Comparison of ENCODE assay signal across 16 cellular contexts in the genomic region with DNA sequence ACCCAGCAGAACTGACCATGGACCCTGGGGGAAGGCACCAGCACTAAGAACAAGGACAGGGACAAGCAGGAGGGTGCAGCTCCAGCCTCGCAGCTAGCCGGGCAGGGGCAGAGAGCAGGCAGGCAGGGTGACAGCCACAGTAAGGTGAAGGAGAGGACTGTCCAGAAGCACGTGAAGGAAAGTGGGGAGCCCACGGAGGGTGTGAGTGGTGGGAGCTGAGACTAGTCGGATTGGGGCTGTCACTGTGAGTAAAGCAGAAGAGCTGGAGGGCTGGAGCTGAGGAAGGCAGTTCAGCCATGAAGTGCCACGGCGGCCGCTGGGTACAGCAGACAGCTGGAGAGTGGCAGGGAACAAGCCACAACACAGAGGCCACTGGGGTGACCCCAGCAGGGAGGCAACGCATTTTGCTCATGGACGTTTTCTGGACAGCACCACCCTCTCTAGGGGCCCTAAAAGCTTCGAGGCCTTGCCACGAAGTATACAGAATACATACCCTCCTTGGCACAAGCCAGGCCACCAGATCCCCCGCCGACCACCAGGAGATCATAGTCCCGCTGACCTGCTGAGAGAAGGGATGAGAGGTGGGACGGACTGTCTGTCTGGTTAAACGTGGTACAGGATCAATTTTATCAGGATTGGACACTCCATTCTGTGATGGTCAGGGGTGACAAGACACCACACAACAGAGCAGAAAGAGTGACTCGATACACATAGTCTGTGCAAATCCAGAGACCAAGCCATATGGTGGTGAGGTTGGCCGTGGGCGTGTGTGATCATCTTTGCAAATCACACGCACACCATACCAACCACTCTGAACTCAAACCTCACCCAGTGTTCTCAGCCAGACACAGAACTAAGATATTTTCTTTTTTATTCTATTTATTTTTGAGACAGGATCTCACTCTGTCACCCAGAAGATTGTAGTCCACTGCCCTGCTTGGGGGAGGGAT. TPM values are rescaled to one million over a fixed set of nuclear protein-coding genes. Genes with fewer than 3 reads are reported as not detected.
DNase-seq lines count a peak whose midpoint lies in the region; ATAC-seq and TF ChIP-seq lines count a peak whose summit lies in the region.
"Had no signal": no experiment of that assay in that cellular context is flagged by ENCODE, and none has a peak within 500 bp of the region (broad histone marks: within the 10 kb centered on the region; RNA-seq: fewer than 3 reads in every experiment).

No MANE protein-coding gene starts in this region.

- TF ChIP-seq CTCF in activated CD8-positive, alpha-beta T cell treated with anti-CD3 and anti-CD28 coated beads for 36 hours (IDR thresholded peaks at IDR 0.05): no peak

- peaks cover 6% of the 10 kb centered on the region for H3K4me1 Mint-ChIP-seq in activated CD8-positive, alpha-beta T cell treated with anti-CD3 and anti-CD28 coated beads for 36 hours (ENCODE audit: low read depth)
- no peaks in the 10 kb centered on the region for H3K4me1 Mint-ChIP-seq in activated CD8-positive, alpha-beta T cell treated with anti-CD3 and anti-CD28 coated beads, Interleukin-2, amount 10 ng/mL, durations not matched to agents 7 days and 5 days (ENCODE audit: low read depth)
- H3K4me1 Mint-ChIP-seq in activated T-helper 17 cell treated with anti-CD3 and anti-CD28 coated beads, Interleukin-2, amount 50 U/mL, for 72 hours: peaks cover 4% of the 10 kb centered on the region
- H3K4me1 Mint-ChIP-seq in activated naive CD4-positive, alpha-beta T cell treated with anti-CD3 and anti-CD28 coated beads for 36 hours (ENCODE audit: low read depth): no peaks in the 10 kb centered on the region
- H3K4me1 Mint-ChIP-seq: GM23338, IgD-negative memory B cell had no signal

- no peaks in the 10 kb centered on the region for H3K27me3 Mint-ChIP-seq in activated CD8-positive, alpha-beta T cell treated with anti-CD3 and anti-CD28 coated beads for 36 hours
- no peaks in the 10 kb centered on the region for H3K27me3 Mint-ChIP-seq in activated CD8-positive, alpha-beta T cell treated with anti-CD3 and anti-CD28 coated beads, Interleukin-2, amount 10 ng/mL, durations not matched to agents 7 days and 5 days (ENCODE audit: low read depth)
- H3K27me3 Mint-ChIP-seq in activated T-helper 17 cell treated with anti-CD3 and anti-CD28 coated beads, Interleukin-2, amount 50 U/mL, for 72 hours: no peaks in the 10 kb centered on the region
- H3K27me3 Mint-ChIP-seq in activated naive CD4-positive, alpha-beta T cell treated with anti-CD3 and anti-CD28 coated beads for 36 hours (ENCODE audit: low read depth): no peaks in the 10 kb centered on the region
- H3K27me3 Mint-ChIP-seq: IgD-negative memory B cell had no signal

- POLR2A ChIA-PET in activated CD8-positive, alpha-beta T cell treated with anti-CD3 and anti-CD28 coated beads for 36 hours (lab: Charles Lee): interaction anchor here (1.1 to 1.3 kb wide), 2 partner anchors 10 to 12 kb away, joined by 3 to 4 read pairs; no protein-coding TSS in a partner anchor
- POLR2A ChIA-PET in activated CD8-positive, alpha-beta T cell treated with anti-CD3 and anti-CD28 coated beads, Interleukin-2, amount 10 ng/mL, durations not matched to agents 7 days and 5 days (lab: Charles Lee): interaction anchor here (0.8 kb wide), 1 partner anchor 313 kb away, joined by 3 read pairs; no protein-coding TSS in a partner anchor

- DNase-seq in activated CD8-positive, alpha-beta T cell treated with anti-CD3 and anti-CD28 coated beads for 36 hours: peak; percentile 51
- no peak for DNase-seq in activated CD8-positive, alpha-beta T cell treated with anti-CD3 and anti-CD28 coated beads, Interleukin-2, amount 10 ng/mL, durations not matched to agents 7 days and 5 days
- peak; percentile 4 for DNase-seq in iPS-NIHi7 (ENCODE audit: extremely low spot score)
- DNase-seq in superior temporal gyrus (ENCODE audit: extremely low spot score): peak; percentile 26
- DNase-seq in NCI-H1417 (lab: John Stamatoyannopoulos, UW): no peak
- no peak for DNase-seq in activated naive CD4-positive, alpha-beta T cell treated with anti-CD3 and anti-CD28 coated beads for 36 hours
- DNase-seq: DND-41, NCI-H1436, NCI-H2029 treated with DMSO at 0.1 percent for 48 hours, NCI-H510A, NCI-H774, PC-3 had no signal

- intact Hi-C loops in activated CD8-positive, alpha-beta T cell treated with anti-CD3 and anti-CD28 coated beads for 36 hours (cut with micrococcal nuclease): no loop called here
- intact Hi-C loops in activated naive CD4-positive, alpha-beta T cell treated with anti-CD3 and anti-CD28 coated beads for 36 hours (cut with micrococcal nuclease): no loop called here

- CTCF ChIA-PET in activated CD8-positive, alpha-beta T cell treated with anti-CD3 and anti-CD28 coated beads for 36 hours (lab: Charles Lee): interaction anchor here (1.0 kb wide), 1 partner anchor 22 kb away, joined by 3 read pairs; no protein-coding TSS in a partner anchor
- CTCF ChIA-PET in activated CD8-positive, alpha-beta T cell treated with anti-CD3 and anti-CD28 coated beads, Interleukin-2, amount 10 ng/mL, durations not matched to agents 7 days and 5 days (lab: Charles Lee): no interaction called here
- CTCF ChIA-PET in activated naive CD4-positive, alpha-beta T cell treated with anti-CD3 and anti-CD28 coated beads for 36 hours (lab: Charles Lee): interaction anchor here (0.5 to 1.2 kb wide), 2 partner anchors 17 to 78 kb away, joined by 3 read pairs; no protein-coding TSS in a partner anchor

- H3K27ac Mint-ChIP-seq in activated CD8-positive, alpha-beta T cell treated with anti-CD3 and anti-CD28 coated beads for 36 hours: no peak overlapping the region
- no peak overlapping the region for H3K27ac Mint-ChIP-seq in activated CD8-positive, alpha-beta T cell treated with anti-CD3 and anti-CD28 coated beads, Interleukin-2, amount 10 ng/mL, durations not matched to agents 7 days and 5 days
- H3K27ac Mint-ChIP-seq in activated T-helper 17 cell treated with anti-CD3 and anti-CD28 coated beads, Interleukin-2, amount 50 U/mL, for 72 hours: no peak overlapping the region
- no peak overlapping the region for H3K27ac Mint-ChIP-seq in activated naive CD4-positive, alpha-beta T cell treated with anti-CD3 and anti-CD28 coated beads for 36 hours
- H3K27ac Mint-ChIP-seq: GM23338 had no signal

- H3K36me3 Mint-ChIP-seq in activated CD8-positive, alpha-beta T cell treated with anti-CD3 and anti-CD28 coated beads for 36 hours (ENCODE audit: low read depth): peaks cover 7% of the 10 kb centered on the region
- peaks cover 7% of the 10 kb centered on the region for H3K36me3 Mint-ChIP-seq in activated CD8-positive, alpha-beta T cell treated with anti-CD3 and anti-CD28 coated beads, Interleukin-2, amount 10 ng/mL, durations not matched to agents 7 days and 5 days (ENCODE audit: low read depth)
- peaks cover 4% of the 10 kb centered on the region for H3K36me3 Mint-ChIP-seq in activated T-helper 17 cell treated with anti-CD3 and anti-CD28 coated beads, Interleukin-2, amount 50 U/mL, for 72 hours (ENCODE audit: low read depth)
- peaks cover 13% of the 10 kb centered on the region for H3K36me3 Mint-ChIP-seq in activated naive CD4-positive, alpha-beta T cell treated with anti-CD3 and anti-CD28 coated beads for 36 hours (ENCODE audit: low read depth)

- peaks cover 7% of the 10 kb centered on the region for H3K9me3 Mint-ChIP-seq in activated CD8-positive, alpha-beta T cell treated with anti-CD3 and anti-CD28 coated beads for 36 hours
- peaks cover 3% of the 10 kb centered on the region for H3K9me3 Mint-ChIP-seq in activated CD8-positive, alpha-beta T cell treated with anti-CD3 and anti-CD28 coated beads, Interleukin-2, amount 10 ng/mL, durations not matched to agents 7 days and 5 days (ENCODE audit: insufficient read depth)
- H3K9me3 Mint-ChIP-seq in activated T-helper 17 cell treated with anti-CD3 and anti-CD28 coated beads, Interleukin-2, amount 50 U/mL, for 72 hours: no peaks in the 10 kb centered on the region
- peaks cover 7% of the 10 kb centered on the region for H3K9me3 Mint-ChIP-seq in activated naive CD4-positive, alpha-beta T cell treated with anti-CD3 and anti-CD28 coated beads for 36 hours

- peak; percentile 45 for ATAC-seq in activated CD8-positive, alpha-beta T cell treated with anti-CD3 and anti-CD28 coated beads for 36 hours
- no peak for ATAC-seq in activated CD8-positive, alpha-beta T cell treated with anti-CD3 and anti-CD28 coated beads, Interleukin-2, amount 10 ng/mL, durations not matched to agents 7 days and 5 days
- peak; percentile 71 for ATAC-seq in activated T-helper 17 cell treated with anti-CD3 and anti-CD28 coated beads, Interleukin-2, amount 50 U/mL, for 72 hours (replicated peaks)
- ATAC-seq: GM23338, HCT116, PC-3 had no signal

- no peak overlapping the region for H3K4me3 Mint-ChIP-seq in activated CD8-positive, alpha-beta T cell treated with anti-CD3 and anti-CD28 coated beads for 36 hours
- no peak overlapping the region for H3K4me3 Mint-ChIP-seq in activated CD8-positive, alpha-beta T cell treated with anti-CD3 and anti-CD28 coated beads, Interleukin-2, amount 10 ng/mL, durations not matched to agents 7 days and 5 days
- H3K4me3 Mint-ChIP-seq in activated T-helper 17 cell treated with anti-CD3 and anti-CD28 coated beads, Interleukin-2, amount 50 U/mL, for 72 hours: no peak overlapping the region
- no peak overlapping the region for H3K4me3 Mint-ChIP-seq in activated naive CD4-positive, alpha-beta T cell treated with anti-CD3 and anti-CD28 coated beads for 36 hours
- H3K4me3 Mint-ChIP-seq: GM23338, IgD-negative memory B cell had no signal

RNA-seq across cellular contexts. Expression of a gene that starts 10.8 kb away (rescaled TPM):
- total RNA-seq in activated CD8-positive, alpha-beta T cell treated with anti-CD3 and anti-CD28 coated beads for 36 hours: 10 to 100 TPM; 70.7 to 74.5 TPM
- 10 to 100 TPM; 92.8 to 97.1 TPM for total RNA-seq in activated CD8-positive, alpha-beta T cell treated with anti-CD3 and anti-CD28 coated beads, Interleukin-2, amount 10 ng/mL, durations not matched to agents 7 days and 5 days
- 100 to 1,000 TPM in 1 of 2 donors, 10 to 100 TPM in 1; 53.4 to 133 TPM for total RNA-seq in activated T-helper 17 cell treated with anti-CD3 and anti-CD28 coated beads, Interleukin-2, amount 50 U/mL, for 72 hours
- total RNA-seq in activated naive CD4-positive, alpha-beta T cell treated with anti-CD3 and anti-CD28 coated beads for 36 hours: 10 to 100 TPM; 53.7 to 56.8 TPM

RNA-seq across cellular contexts. Expression of a gene that starts 10.8 kb away (rescaled TPM):
- 10 to 100 TPM; 18.0 to 18.5 TPM for total RNA-seq in activated CD8-positive, alpha-beta T cell treated with anti-CD3 and anti-CD28 coated beads for 36 hours
- total RNA-seq in activated CD8-positive, alpha-beta T cell treated with anti-CD3 and anti-CD28 coated beads, Interleukin-2, amount 10 ng/mL, durations not matched to agents 7 days and 5 days: 10 to 100 TPM; 16.1 to 19.3 TPM
- 10 to 100 TPM; 14.1 to 21.4 TPM for total RNA-seq in activated T-helper 17 cell treated with anti-CD3 and anti-CD28 coated beads, Interleukin-2, amount 50 U/mL, for 72 hours
- 10 to 100 TPM; 22.9 to 23.6 TPM for total RNA-seq in activated naive CD4-positive, alpha-beta T cell treated with anti-CD3 and anti-CD28 coated beads for 36 hours

Comparison
In these comparisons a context has a peak if more than half of its experiments do, and no peak if none do; other contexts are left out.
1. DNase-seq: peak in activated CD8-positive, alpha-beta T cell treated with anti-CD3 and anti-CD28 coated beads for 36 hours (single experiment), iPS-NIHi7 (single experiment) and superior temporal gyrus (single experiment); none in activated CD8-positive, alpha-beta T cell treated with anti-CD3 and anti-CD28 coated beads, Interleukin-2, amount 10 ng/mL, durations not matched to agents 7 days and 5 days (single experiment), NCI-H1417 (0 of 3) and activated naive CD4-positive, alpha-beta T cell treated with anti-CD3 and anti-CD28 coated beads for 36 hours (single experiment).